ENCODE assay signal across 8 cellular contexts in the genomic region with DNA sequence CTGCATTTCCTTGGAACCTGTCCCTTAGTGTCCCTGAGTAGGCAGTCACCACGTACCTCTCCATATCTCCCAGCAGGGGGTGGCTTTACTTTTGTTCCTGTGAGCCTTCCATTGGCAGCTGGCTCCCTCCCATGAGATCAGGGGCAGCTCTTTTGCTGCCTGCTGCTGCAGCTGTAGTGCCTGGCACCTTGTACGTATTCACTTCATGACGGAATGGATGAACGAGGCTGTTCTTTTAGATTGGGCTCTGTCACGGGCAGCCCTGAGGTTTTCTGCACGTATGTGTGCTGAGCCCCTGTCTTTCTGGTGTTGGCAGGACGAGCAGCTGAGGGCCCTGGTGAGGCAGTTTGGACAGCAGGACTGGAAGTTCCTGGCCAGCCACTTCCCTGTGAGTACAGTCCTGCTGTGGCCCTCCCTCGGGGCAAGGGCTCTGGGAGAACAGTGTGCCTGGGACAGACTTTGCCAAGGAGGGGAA. TPM values are rescaled to one million over a fixed set of nuclear protein-coding genes. Genes with fewer than 3 reads are reported as not detected.
A peak's percentile ranks its signal among the peaks of the same experiment; 100 is the strongest.
DNase-seq lines count a peak whose midpoint lies in the region; ATAC-seq and TF ChIP-seq lines count a peak whose summit lies in the region.

No MANE protein-coding gene starts in this region.

- H3K56ac ChIP-seq in H9 (ENCODE audit: insufficient read length, low read depth, low read length): no peak overlapping the region

- peak overlapping the region in 2 of 3 experiments; percentile 27 to 49; a peak in 1 of 7 replicates for H3K27ac Mint-ChIP-seq in H9

- DNase-seq in NCI-H1436 (lab: John Stamatoyannopoulos, UW) (peak; percentile 19), NCI-H1436 treated with DMSO at 0.1 percent for 48 hours (lab: John Stamatoyannopoulos, UW) (no peak), H9 (no peak), NCI-H1417 (lab: John Stamatoyannopoulos, UW) (peak; percentile 77 to 92 (median 80)), germinal center (ENCODE audit: low spot score) (peak; percentile 38), NOMO-1 treated with DMSO at 0.1 percent for 48 hours (lab: John Stamatoyannopoulos, UW; ENCODE audit: unreplicated experiment) (no peak)
- DNase-seq in activated effector memory CD4-positive, alpha-beta T cell treated with anti-CD3 and anti-CD28 coated beads, Interleukin-2, amount 50 U/mL, for 16 hours: no peak

- no peak overlapping the region for H3K27ac ChIP-seq in H9 (ENCODE audit: insufficient read length, low read depth, low read length)

- no peak overlapping the region for H3K4me3 Mint-ChIP-seq in H9

- no peak overlapping the region for H2BK20ac ChIP-seq in H9 (ENCODE audit: low read depth, low read length, poor library complexity, severe bottlenecking)

- H2BK120ac ChIP-seq in H9 (ENCODE audit: low read depth, low read length, poor library complexity, severe bottlenecking): no peak overlapping the region

- H3K23me2 ChIP-seq in H9 (ENCODE audit: insufficient read length, low read depth, low read length, poor library complexity, severe bottlenecking): no peaks in the 10 kb centered on the region

- H2BK15ac ChIP-seq in H9 (ENCODE audit: low read depth, low read length): no peak overlapping the region

- no peak overlapping the region for H2AK5ac ChIP-seq in H9 (ENCODE audit: insufficient read length, low read length)

- H3T11ph ChIP-seq in H9 (ENCODE audit: low read length): no peak overlapping the region

- H2BK12ac ChIP-seq in H9 (ENCODE audit: insufficient read length, low read depth, low read length): no peak overlapping the region

- H2BK5ac ChIP-seq in H9 (ENCODE audit: insufficient read length, low read length): no peak overlapping the region

- no peaks in the 10 kb centered on the region for H3K9me3 Mint-ChIP-seq in H9

- peaks cover 8 to 12% of the 10 kb centered on the region in 2 experiments for H3K4me1 Mint-ChIP-seq in H9

- H4K5ac ChIP-seq in H9 (ENCODE audit: insufficient read length, low read depth, low read length): no peak overlapping the region

- H3K4ac ChIP-seq in H9 (ENCODE audit: low read depth, low read length): no peak overlapping the region

- no CpG with 5 or more reads among the region's 8 CpGs for WGBS in H9 (ENCODE audit: extremely low coverage, insufficient read length, low lambda C conversion rate)

- peaks cover 3% of the 10 kb centered on the region; the same call in 1 of the 2 replicates for H3K79me2 ChIP-seq in H9 (ENCODE audit: insufficient read depth, low read length)

- H4K20me1 ChIP-seq in H9 (ENCODE audit: control insufficient read depth, insufficient read depth, insufficient read length): no peaks in the 10 kb centered on the region

- no peak overlapping the region for H4K8ac ChIP-seq in H9 (replicated peaks; ENCODE audit: insufficient read length, low read depth, low read length)

- H3K4me1 ChIP-seq in H9 (ENCODE audit: insufficient read depth, low read length): no peaks in the 10 kb centered on the region

- no peak overlapping the region for H3K23ac ChIP-seq in H9 (ENCODE audit: insufficient read length, low read depth, low read length)

- no peak for ATAC-seq in HG03378 (IDR thresholded peaks at IDR 0.05; ENCODE audit: unreplicated experiment)

- H3K36me3 Mint-ChIP-seq in H9 (ENCODE audit: insufficient read depth in 1 of 3, low read depth in 3 of 3): peaks cover 17 to 63% (median 62%) of the 10 kb centered on the region in 3 experiments

- no peaks in the 10 kb centered on the region for H3K27me3 Mint-ChIP-seq in H9 (ENCODE audit: low read depth)

- no peaks in the 10 kb centered on the region for H3K9me3 ChIP-seq in H9 (ENCODE audit: control insufficient read depth, low read depth, low read length)

- TF ChIP-seq CTCF in H9 (conservative IDR thresholded peaks at IDR 0.05): no peak

- H3K79me1 ChIP-seq in H9 (ENCODE audit: insufficient read depth, low read depth, low read length, poor library complexity, severe bottlenecking): peaks cover 3% of the 10 kb centered on the region

- no peak overlapping the region for H2AFZ ChIP-seq in H9 (ENCODE audit: low read length)

- no peak overlapping the region for H4K91ac ChIP-seq in H9 (ENCODE audit: insufficient read length, low read depth, low read length)

- no peak overlapping the region for H3K18ac ChIP-seq in H9 (ENCODE audit: insufficient read length, low read depth, low read length)

- no peak overlapping the region for H3K4me2 ChIP-seq in H9 (ENCODE audit: insufficient read depth, insufficient read length, low read length)

- no peak overlapping the region for H3K9ac ChIP-seq in H9 (ENCODE audit: extremely low read depth, insufficient read length, low read length)

- no peaks in the 10 kb centered on the region for H3K27me3 ChIP-seq in H9 (ENCODE audit: insufficient read depth, low read length)

- H3K14ac ChIP-seq in H9 (ENCODE audit: insufficient read depth, low read length): no peak overlapping the region

RNA-seq across cellular contexts. Expression of a gene that starts 14.6 kb away (rescaled TPM):
- total RNA-seq in H9 (2021): 159 and 165 TPM in 2 replicates

RNA-seq across cellular contexts. Expression of a gene that starts 45.3 kb away (rescaled TPM):
- total RNA-seq in H9 (2021): not detected in 2 replicates

Comparison
In these comparisons a context has a peak if more than half of its experiments do, and no peak if none do; other contexts are left out.
1. DNase-seq: peak in NCI-H1436 (single experiment), NCI-H1417 (3 of 3) and germinal center (single experiment); none in NCI-H1436 treated with DMSO at 0.1 percent for 48 hours (single experiment), H9 (single experiment), NOMO-1 treated with DMSO at 0.1 percent for 48 hours (single experiment) and activated effector memory CD4-positive, alpha-beta T cell treated with anti-CD3 and anti-CD28 coated beads, Interleukin-2, amount 50 U/mL, for 16 hours (single experiment).